Comparison of ENCODE assay signal across 11 cellular contexts in genomic region chr13:50128406-50129048, GRCh38.
DNase-seq lines count a peak whose midpoint lies in the region; ATAC-seq lines count a peak whose summit lies in the region.
"Had no signal": no experiment of that assay in that cellular context is flagged by ENCODE, and none has a peak within 500 bp of the region (broad histone marks: within the 10 kb centered on the region; RNA-seq: fewer than 3 reads in every experiment).

No MANE protein-coding gene starts in this region.

- H3K36me3 ChIP-seq in CD4-positive, CD25-positive, alpha-beta regulatory T cell (ENCODE audit: control insufficient read depth, insufficient read depth, low read length) = no peaks in the 10 kb centered on the region
- peaks cover 0 to 7% (median 0%) of the 10 kb centered on the region in 3 experiments for H3K36me3 ChIP-seq in naive thymus-derived CD4-positive, alpha-beta T cell (ENCODE audit: control insufficient read depth in 2 of 3, insufficient read depth in 3 of 3, low read length in 3 of 3)

- DNase-seq in CD4-positive, CD25-positive, alpha-beta regulatory T cell = peak in 2 of 3 donors; percentile 17 to 49
- DNase-seq in naive thymus-derived CD4-positive, alpha-beta T cell = peak in 2 of 9 donors; percentile 19 to 39
- DNase-seq in islet precursor cell (no peak), NOMO-1 treated with dmso at 0.1 percent for 144 hours (lab: John Stamatoyannopoulos, UW; ENCODE audit: unreplicated experiment) (no peak), AML-193 (lab: John Stamatoyannopoulos, UW) (no peak)
- DNase-seq: caudate nucleus, NCI-H345, SHP77 had no signal

- H3K36me3 Mint-ChIP-seq in CD4-positive, CD25-positive, alpha-beta regulatory T cell = no peaks in the 10 kb centered on the region
- H3K36me3 Mint-ChIP-seq in IgD-negative memory B cell = no peaks in the 10 kb centered on the region
- no peaks in the 10 kb centered on the region for H3K36me3 Mint-ChIP-seq in activated naive CD8-positive, alpha-beta T cell
- peaks cover 0 to 14% (median 0%) of the 10 kb centered on the region in 5 donors for H3K36me3 Mint-ChIP-seq in naive thymus-derived CD4-positive, alpha-beta T cell

- CTCF ChIA-PET in naive thymus-derived CD4-positive, alpha-beta T cell (lab: Charles Lee) = interaction anchor here (2.4 kb wide), 1 partner anchor 336 kb away, joined by 7 read pairs; the partner anchor contains the start of gene KPNA3

- peak overlapping the region; percentile 6 to 90 (median 89) for H3K27ac Mint-ChIP-seq in CD4-positive, CD25-positive, alpha-beta regulatory T cell
- H3K27ac Mint-ChIP-seq in IgD-negative memory B cell = peak overlapping the region; percentile 90 to 98 (median 95)
- peak overlapping the region; percentile 50 for H3K27ac Mint-ChIP-seq in activated naive CD8-positive, alpha-beta T cell
- peak overlapping the region in 7 of 9 donors; percentile 3 to 95 (median 51) for H3K27ac Mint-ChIP-seq in naive thymus-derived CD4-positive, alpha-beta T cell

- peaks cover 77% of the 10 kb centered on the region for H3K4me1 ChIP-seq in CD4-positive, CD25-positive, alpha-beta regulatory T cell (ENCODE audit: control insufficient read depth, insufficient read depth, low read length, poor library complexity, severe bottlenecking)
- peaks cover 46 to 52% of the 10 kb centered on the region in 2 donors for H3K4me1 ChIP-seq in naive thymus-derived CD4-positive, alpha-beta T cell (ENCODE audit: control insufficient read depth in 2 of 2, insufficient read depth in 2 of 2, low read length in 2 of 2)

- POLR2A ChIA-PET in naive thymus-derived CD4-positive, alpha-beta T cell (lab: Charles Lee) = interaction anchor here (1.1 to 14.7 kb wide), 6 partner anchors 12 to 130 kb away, joined by 4 to 363 read pairs (median 43); partner anchors contain the start of gene TRIM13

- intact Hi-C loops in naive thymus-derived CD4-positive, alpha-beta T cell (cut with micrococcal nuclease) = loop anchor here (5.0 to 10.0 kb wide), 8 partner anchors 109 to 1676 kb away; partner anchors contain the start of genes CYSLTR2 (in 1 of the 2), DHRS12 (in 1 of the 2), FNDC3A (in 1 of the 2) and PHF11 (in 1 of the 2)

- H3K9me3 ChIP-seq in CD4-positive, CD25-positive, alpha-beta regulatory T cell (ENCODE audit: control insufficient read depth in 2 of 2, low read length in 2 of 2) = peaks cover 0 to 2% of the 10 kb centered on the region in 2 experiments
- no peaks in the 10 kb centered on the region for H3K9me3 ChIP-seq in naive thymus-derived CD4-positive, alpha-beta T cell (ENCODE audit: control insufficient read depth in 2 of 3, low read length in 3 of 3)

- H3K27me3 ChIP-seq in CD4-positive, CD25-positive, alpha-beta regulatory T cell (ENCODE audit: control insufficient read depth, insufficient read depth, low read length) = peaks cover 20% of the 10 kb centered on the region
- H3K27me3 ChIP-seq in naive thymus-derived CD4-positive, alpha-beta T cell (ENCODE audit: control insufficient read depth in 2 of 2, insufficient read depth in 2 of 2, low read length in 2 of 2) = peaks cover 30 to 53% of the 10 kb centered on the region in 2 donors

- H3K4me3 Mint-ChIP-seq in CD4-positive, CD25-positive, alpha-beta regulatory T cell = peak overlapping the region; percentile 87 to 95 (median 92)
- peak overlapping the region; percentile 79 to 95 (median 93) for H3K4me3 Mint-ChIP-seq in IgD-negative memory B cell
- peak overlapping the region; percentile 65 for H3K4me3 Mint-ChIP-seq in activated naive CD8-positive, alpha-beta T cell
- H3K4me3 Mint-ChIP-seq in naive thymus-derived CD4-positive, alpha-beta T cell = peak overlapping the region; percentile 42 to 94 (median 81)

- ATAC-seq in CD4-positive, CD25-positive, alpha-beta regulatory T cell (ENCODE audit: low read depth in 2 of 2) = no peak
- no peak for ATAC-seq in naive thymus-derived CD4-positive, alpha-beta T cell
- ATAC-seq in HG02678 (IDR thresholded peaks at IDR 0.05; ENCODE audit: unreplicated experiment) = no peak

- peaks cover 30 to 71% (median 44%) of the 10 kb centered on the region in 4 donors for H3K4me1 Mint-ChIP-seq in CD4-positive, CD25-positive, alpha-beta regulatory T cell
- H3K4me1 Mint-ChIP-seq in IgD-negative memory B cell = peaks cover 38 to 48% (median 45%) of the 10 kb centered on the region in 3 donors
- peaks cover 52% of the 10 kb centered on the region for H3K4me1 Mint-ChIP-seq in activated naive CD8-positive, alpha-beta T cell (ENCODE audit: low read depth)
- peaks cover 23 to 67% (median 55%) of the 10 kb centered on the region in 7 donors for H3K4me1 Mint-ChIP-seq in naive thymus-derived CD4-positive, alpha-beta T cell

- peaks cover 59% of the 10 kb centered on the region for H3K27me3 Mint-ChIP-seq in CD4-positive, CD25-positive, alpha-beta regulatory T cell
- peaks cover 46% of the 10 kb centered on the region for H3K27me3 Mint-ChIP-seq in IgD-negative memory B cell
- H3K27me3 Mint-ChIP-seq in activated naive CD8-positive, alpha-beta T cell = peaks cover 32% of the 10 kb centered on the region
- peaks cover 31 to 53% (median 45%) of the 10 kb centered on the region in 5 donors for H3K27me3 Mint-ChIP-seq in naive thymus-derived CD4-positive, alpha-beta T cell

- peaks cover 0 to 8% (median 0%) of the 10 kb centered on the region in 7 donors for H3K9me3 Mint-ChIP-seq in CD4-positive, CD25-positive, alpha-beta regulatory T cell
- H3K9me3 Mint-ChIP-seq in IgD-negative memory B cell = no peaks in the 10 kb centered on the region
- no peaks in the 10 kb centered on the region for H3K9me3 Mint-ChIP-seq in activated naive CD8-positive, alpha-beta T cell (ENCODE audit: low read depth)
- peaks cover 0 to 16% (median 2%) of the 10 kb centered on the region in 11 donors for H3K9me3 Mint-ChIP-seq in naive thymus-derived CD4-positive, alpha-beta T cell

- H3K4me3 ChIP-seq in CD4-positive, CD25-positive, alpha-beta regulatory T cell (ENCODE audit: low read depth, low read length) = peak overlapping the region; percentile 71
- peak overlapping the region; percentile 33 for H3K4me3 ChIP-seq in naive thymus-derived CD4-positive, alpha-beta T cell (ENCODE audit: low read length)

- peak overlapping the region; percentile 61 for H3K27ac ChIP-seq in CD4-positive, CD25-positive, alpha-beta regulatory T cell (ENCODE audit: insufficient read depth, low read length, poor library complexity, severe bottlenecking)
- no peak overlapping the region for H3K27ac ChIP-seq in naive thymus-derived CD4-positive, alpha-beta T cell (ENCODE audit: low read depth, low read length)

Comparison
In these comparisons a context has a peak if more than half of its experiments do, and no peak if none do; other contexts are left out.
1. DNase-seq: peak in CD4-positive, CD25-positive, alpha-beta regulatory T cell (2 of 3); none in islet precursor cell (single experiment), NOMO-1 treated with dmso at 0.1 percent for 144 hours (single experiment) and AML-193 (0 of 2).
2. Peak in every context shown above with its lines, with median percentiles within 50 percentile points of each other: H3K27ac Mint-ChIP-seq and H3K4me3 Mint-ChIP-seq.